ENCODE assay signal across 9 cellular contexts in genomic region chr1:152458384-152459185, GRCh38. TPM values are rescaled to one million over a fixed set of nuclear protein-coding genes. Genes with fewer than 3 reads are reported as not detected.
A peak's percentile ranks its signal among the peaks of the same experiment; 100 is the strongest.
DNase-seq lines count a peak whose midpoint lies in the region; ATAC-seq and TF ChIP-seq lines count a peak whose summit lies in the region.
"Had no signal": no experiment of that assay in that cellular context is flagged by ENCODE, and none has a peak within 500 bp of the region (broad histone marks: within the 10 kb centered on the region; RNA-seq: fewer than 3 reads in every experiment).

No MANE protein-coding gene starts in this region.

- H3K4me2 ChIP-seq in MM.1S (ENCODE audit: low read depth, low read length) = no peak overlapping the region
- H3K4me2 ChIP-seq in SU-DHL-6 (ENCODE audit: low read depth, low read length, poor library complexity, severe bottlenecking) = no peak overlapping the region

- ATAC-seq in GM18517 (IDR thresholded peaks at IDR 0.05; ENCODE audit: unreplicated experiment) = no peak

- H3K36me3 Mint-ChIP-seq in activated naive CD8-positive, alpha-beta T cell = no peaks in the 10 kb centered on the region

- H3K4me3 ChIP-seq in MM.1S (ENCODE audit: low read length) (no peak overlapping the region), SU-DHL-6 (ENCODE audit: insufficient read depth, low read length, poor library complexity, severe bottlenecking) (no peak overlapping the region), left ventricle myocardium inferior (no peak overlapping the region), retinal pigment epithelial cell (ENCODE audit: low read length) (no peak overlapping the region)

- H3K9me2 ChIP-seq in MM.1S (replicated peaks; ENCODE audit: insufficient read depth, low read length) = no peaks in the 10 kb centered on the region
- no peaks in the 10 kb centered on the region for H3K9me2 ChIP-seq in SU-DHL-6 (replicated peaks; ENCODE audit: insufficient read depth, low read length)

- peaks cover 30% of the 10 kb centered on the region for H3K4me1 Mint-ChIP-seq in activated naive CD8-positive, alpha-beta T cell (ENCODE audit: low read depth)

- peaks cover 20% of the 10 kb centered on the region for H3K4me1 ChIP-seq in MM.1S (ENCODE audit: low read length)
- peaks cover 6% of the 10 kb centered on the region for H3K4me1 ChIP-seq in left ventricle myocardium inferior

- H3K9ac ChIP-seq in MM.1S (ENCODE audit: low read length) = no peak overlapping the region
- no peak overlapping the region for H3K9ac ChIP-seq in SU-DHL-6 (ENCODE audit: low read length)

- H3K4me3 Mint-ChIP-seq in activated naive CD8-positive, alpha-beta T cell = peak overlapping the region; percentile 25

- DNase-seq in NCI-H2081 (lab: John Stamatoyannopoulos, UW) (peak; percentile 46 to 64), NCI-H2081 treated with DMSO at 0.1 percent for 48 hours (lab: John Stamatoyannopoulos, UW) (no peak), MM.1S (peak; percentile 91), left ventricle myocardium inferior (peak; percentile 64), retinal pigment epithelial cell (ENCODE audit: low read depth) (peak; percentile 26)

- intact Hi-C loops in left ventricle myocardium inferior (cut with micrococcal nuclease) = loop anchor here (5.0 to 10.0 kb wide), 2 partner anchors 266 to 404 kb away; no protein-coding TSS in a partner anchor

- H3F3A ChIP-seq in MM.1S (ENCODE audit: insufficient read depth, low read length) (peaks cover 19% of the 10 kb centered on the region), SU-DHL-6 (ENCODE audit: insufficient read depth) (no peaks in the 10 kb centered on the region; the same call in 1 of the 2 replicates)

- TF ChIP-seq CTCF in MM.1S (IDR thresholded peaks at IDR 0.05; ENCODE audit: low read length) (peak; percentile 99), SU-DHL-6 (IDR thresholded peaks at IDR 0.05; ENCODE audit: insufficient read depth, low read length, poor library complexity, severe bottlenecking) (peak; percentile 62), left ventricle myocardium inferior (IDR thresholded peaks at IDR 0.05; ENCODE audit: borderline replicate concordance) (peak; percentile 95), retinal pigment epithelial cell (conservative IDR thresholded peaks at IDR 0.05; ENCODE audit: low read depth, low read length) (peak; percentile 92)

- no peaks in the 10 kb centered on the region for H4K20me1 ChIP-seq in MM.1S (ENCODE audit: insufficient read depth, low read length)
- H4K20me1 ChIP-seq in SU-DHL-6 (ENCODE audit: low read depth, low read length) = no peaks in the 10 kb centered on the region

- H3K27me3 ChIP-seq in MM.1S (replicated peaks; ENCODE audit: insufficient read depth, low read length) = peaks cover 38% of the 10 kb centered on the region
- H3K27me3 ChIP-seq in SU-DHL-6 (ENCODE audit: low read length) = no peaks in the 10 kb centered on the region
- H3K27me3 ChIP-seq in left ventricle myocardium inferior (ENCODE audit: low read depth) = peaks cover 12% of the 10 kb centered on the region

- H3K27ac ChIP-seq in MM.1S (ENCODE audit: low read length) = no peak overlapping the region
- no peak overlapping the region for H3K27ac ChIP-seq in SU-DHL-6 (ENCODE audit: low read depth, low read length)
- no peak overlapping the region for H3K27ac ChIP-seq in left ventricle myocardium inferior (replicated peaks)

- H3K27ac Mint-ChIP-seq in activated naive CD8-positive, alpha-beta T cell = peak overlapping the region; percentile 25

- H3K27me3 Mint-ChIP-seq in activated naive CD8-positive, alpha-beta T cell = no peaks in the 10 kb centered on the region

- H2AFZ ChIP-seq in MM.1S (ENCODE audit: low read length) = no peak overlapping the region
- H2AFZ ChIP-seq in SU-DHL-6 (ENCODE audit: low read depth, low read length, severe bottlenecking) = peak overlapping the region; percentile 94

- H3K79me2 ChIP-seq in MM.1S (ENCODE audit: low read length) (no peaks in the 10 kb centered on the region), SU-DHL-6 (ENCODE audit: insufficient read depth, low read length) (no peaks in the 10 kb centered on the region)

- H3K36me3 ChIP-seq in MM.1S (replicated peaks; ENCODE audit: insufficient read depth, low read length) = no peaks in the 10 kb centered on the region
- H3K36me3 ChIP-seq in SU-DHL-6 (ENCODE audit: low read length) = no peaks in the 10 kb centered on the region
- no peaks in the 10 kb centered on the region for H3K36me3 ChIP-seq in left ventricle myocardium inferior

- no peaks in the 10 kb centered on the region for H3K9me3 Mint-ChIP-seq in activated naive CD8-positive, alpha-beta T cell (ENCODE audit: low read depth)

- no peaks in the 10 kb centered on the region for H3K9me3 ChIP-seq in MM.1S (replicated peaks; ENCODE audit: insufficient read depth, low read length)
- no peaks in the 10 kb centered on the region for H3K9me3 ChIP-seq in SU-DHL-6 (ENCODE audit: insufficient read depth, low read length)
- no peaks in the 10 kb centered on the region for H3K9me3 ChIP-seq in left ventricle myocardium inferior (replicated peaks)

RNA-seq across cellular contexts. Expression of gene CRNN, which starts 44.5 kb away (rescaled TPM):
- total RNA-seq in left ventricle myocardium inferior = not detected
- total RNA-seq: temporal lobe had no signal

RNA-seq across cellular contexts. Expression of gene LCE5A, which starts 52.0 kb away (rescaled TPM):
- not detected for total RNA-seq in left ventricle myocardium inferior
- total RNA-seq: temporal lobe had no signal

RNA-seq across cellular contexts. Expression of gene CRCT1, which starts 55.7 kb away (rescaled TPM):
- not detected for total RNA-seq in left ventricle myocardium inferior
- total RNA-seq: temporal lobe had no signal
